Comparison of ENCODE assay signal across 1 cellular context in the genomic region with DNA sequence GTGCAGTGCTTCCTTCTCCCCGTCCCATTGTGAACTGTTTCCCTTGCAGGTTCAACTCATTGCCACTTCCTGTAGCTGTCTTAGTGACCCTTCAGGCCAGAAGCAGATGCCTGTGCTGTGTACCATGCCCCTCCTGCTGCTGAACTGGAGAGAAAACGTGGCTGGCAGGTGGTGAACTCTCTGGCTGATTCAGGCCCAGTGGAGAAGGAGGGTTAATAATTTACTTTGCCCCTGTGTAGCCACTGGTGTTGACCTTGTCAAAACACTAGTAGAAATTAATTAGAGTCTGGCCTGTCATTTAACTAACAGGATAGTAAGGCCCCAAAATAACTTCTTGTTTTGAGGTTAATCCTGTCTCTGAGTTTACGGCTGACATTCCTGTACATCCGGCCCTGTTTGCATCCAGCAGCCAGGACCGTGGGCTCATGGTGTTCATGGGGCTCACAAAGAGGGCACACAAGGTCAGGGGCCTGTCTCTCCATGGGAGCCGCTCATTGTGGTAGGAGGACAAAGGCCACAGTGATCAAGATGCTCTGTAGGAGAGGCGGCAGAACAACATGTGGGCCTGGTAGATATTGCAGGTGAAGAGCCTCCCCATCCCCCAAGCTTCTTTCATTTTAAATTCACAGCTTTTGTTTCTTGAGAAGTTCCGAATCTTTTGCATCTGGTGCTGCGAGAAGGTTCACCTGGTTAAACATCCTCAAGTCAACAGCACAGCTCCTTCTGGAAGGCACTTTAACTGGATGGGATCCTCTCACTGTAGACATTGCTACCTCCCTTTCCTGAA.
A peak's percentile ranks its signal among the peaks of the same experiment; 100 is the strongest.
TF ChIP-seq lines count a peak whose summit lies in the region.

No MANE protein-coding gene starts in this region.

TF ChIP-seq in HepG2, 621 proteins besides CTCF, POLR2A, EP300 and RAD21 (continued from another document and continues in another):
- TF ChIP-seq, protein P1, sequence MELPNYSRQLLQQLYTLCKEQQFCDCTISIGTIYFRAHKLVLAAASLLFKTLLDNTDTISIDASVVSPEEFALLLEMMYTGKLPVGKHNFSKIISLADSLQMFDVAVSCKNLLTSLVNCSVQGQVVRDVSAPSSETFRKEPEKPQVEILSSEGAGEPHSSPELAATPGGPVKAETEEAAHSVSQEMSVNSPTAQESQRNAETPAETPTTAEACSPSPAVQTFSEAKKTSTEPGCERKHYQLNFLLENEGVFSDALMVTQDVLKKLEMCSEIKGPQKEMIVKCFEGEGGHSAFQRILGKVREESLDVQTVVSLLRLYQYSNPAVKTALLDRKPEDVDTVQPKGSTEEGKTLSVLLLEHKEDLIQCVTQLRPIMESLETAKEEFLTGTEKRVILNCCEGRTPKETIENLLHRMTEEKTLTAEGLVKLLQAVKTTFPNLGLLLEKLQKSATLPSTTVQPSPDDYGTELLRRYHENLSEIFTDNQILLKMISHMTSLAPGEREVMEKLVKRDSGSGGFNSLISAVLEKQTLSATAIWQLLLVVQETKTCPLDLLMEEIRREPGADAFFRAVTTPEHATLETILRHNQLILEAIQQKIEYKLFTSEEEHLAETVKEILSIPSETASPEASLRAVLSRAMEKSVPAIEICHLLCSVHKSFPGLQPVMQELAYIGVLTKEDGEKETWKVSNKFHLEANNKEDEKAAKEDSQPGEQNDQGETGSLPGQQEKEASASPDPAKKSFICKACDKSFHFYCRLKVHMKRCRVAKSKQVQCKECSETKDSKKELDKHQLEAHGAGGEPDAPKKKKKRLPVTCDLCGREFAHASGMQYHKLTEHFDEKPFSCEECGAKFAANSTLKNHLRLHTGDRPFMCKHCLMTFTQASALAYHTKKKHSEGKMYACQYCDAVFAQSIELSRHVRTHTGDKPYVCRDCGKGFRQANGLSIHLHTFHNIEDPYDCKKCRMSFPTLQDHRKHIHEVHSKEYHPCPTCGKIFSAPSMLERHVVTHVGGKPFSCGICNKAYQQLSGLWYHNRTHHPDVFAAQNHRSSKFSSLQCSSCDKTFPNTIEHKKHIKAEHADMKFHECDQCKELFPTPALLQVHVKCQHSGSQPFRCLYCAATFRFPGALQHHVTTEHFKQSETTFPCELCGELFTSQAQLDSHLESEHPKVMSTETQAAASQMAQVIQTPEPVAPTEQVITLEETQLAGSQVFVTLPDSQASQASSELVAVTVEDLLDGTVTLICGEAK (IDR thresholded peaks at IDR 0.05) = no peak
- TF ChIP-seq, protein P1 (CRISPR knock-in tag; IDR thresholded peaks at IDR 0.05) = peak; percentile 93
- TF ChIP-seq RCOR2 (CRISPR knock-in tag; IDR thresholded peaks at IDR 0.05) = peak; percentile 63
- TF ChIP-seq E2F5 (CRISPR knock-in tag; conservative IDR thresholded peaks at IDR 0.05) = no peak
- TF ChIP-seq SP140L (CRISPR knock-in tag; IDR thresholded peaks at IDR 0.05; ENCODE audit: borderline replicate concordance) = no peak
- no peak; the same call in 1 of the 2 replicates for TF ChIP-seq ZFP41 (CRISPR knock-in tag; IDR thresholded peaks at IDR 0.05; ENCODE audit: borderline replicate concordance)
- TF ChIP-seq ZNF775 (CRISPR knock-in tag; IDR thresholded peaks at IDR 0.05; ENCODE audit: borderline replicate concordance) = peak; percentile 94
- 0 out of 2 replicates have a peak, but pooled peaks have one; percentile 53 for TF ChIP-seq HOXA7 (CRISPR knock-in tag; IDR thresholded peaks at IDR 0.05)
- TF ChIP-seq, protein P2, sequence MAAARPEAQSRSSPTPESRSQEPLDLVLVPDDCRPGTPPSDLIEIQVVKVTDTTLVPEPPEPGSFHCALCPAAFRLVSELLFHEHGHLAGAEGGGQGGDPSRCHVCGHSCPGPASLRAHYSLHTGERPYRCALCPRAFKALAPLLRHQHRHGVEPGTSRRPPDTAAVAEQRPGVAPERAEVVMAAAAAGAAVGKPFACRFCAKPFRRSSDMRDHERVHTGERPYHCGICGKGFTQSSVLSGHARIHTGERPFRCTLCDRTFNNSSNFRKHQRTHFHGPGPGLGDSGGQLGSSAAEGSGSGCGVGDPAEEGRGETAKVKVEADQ (CRISPR knock-in tag; IDR thresholded peaks at IDR 0.05; ENCODE audit: borderline replicate concordance) = peak; percentile 17; the same call in 1 of the 2 replicates
- TF ChIP-seq STAT5B (CRISPR knock-in tag; IDR thresholded peaks at IDR 0.05) = 0 out of 2 replicates have a peak, but pooled peaks have one; percentile 55
- no peak for TF ChIP-seq TAF15 (IDR thresholded peaks at IDR 0.05; ENCODE audit: low read depth, low read length, poor library complexity, severe bottlenecking)
- no peak for TF ChIP-seq ADNP (CRISPR knock-in tag; IDR thresholded peaks at IDR 0.05)
- TF ChIP-seq, protein P3, sequence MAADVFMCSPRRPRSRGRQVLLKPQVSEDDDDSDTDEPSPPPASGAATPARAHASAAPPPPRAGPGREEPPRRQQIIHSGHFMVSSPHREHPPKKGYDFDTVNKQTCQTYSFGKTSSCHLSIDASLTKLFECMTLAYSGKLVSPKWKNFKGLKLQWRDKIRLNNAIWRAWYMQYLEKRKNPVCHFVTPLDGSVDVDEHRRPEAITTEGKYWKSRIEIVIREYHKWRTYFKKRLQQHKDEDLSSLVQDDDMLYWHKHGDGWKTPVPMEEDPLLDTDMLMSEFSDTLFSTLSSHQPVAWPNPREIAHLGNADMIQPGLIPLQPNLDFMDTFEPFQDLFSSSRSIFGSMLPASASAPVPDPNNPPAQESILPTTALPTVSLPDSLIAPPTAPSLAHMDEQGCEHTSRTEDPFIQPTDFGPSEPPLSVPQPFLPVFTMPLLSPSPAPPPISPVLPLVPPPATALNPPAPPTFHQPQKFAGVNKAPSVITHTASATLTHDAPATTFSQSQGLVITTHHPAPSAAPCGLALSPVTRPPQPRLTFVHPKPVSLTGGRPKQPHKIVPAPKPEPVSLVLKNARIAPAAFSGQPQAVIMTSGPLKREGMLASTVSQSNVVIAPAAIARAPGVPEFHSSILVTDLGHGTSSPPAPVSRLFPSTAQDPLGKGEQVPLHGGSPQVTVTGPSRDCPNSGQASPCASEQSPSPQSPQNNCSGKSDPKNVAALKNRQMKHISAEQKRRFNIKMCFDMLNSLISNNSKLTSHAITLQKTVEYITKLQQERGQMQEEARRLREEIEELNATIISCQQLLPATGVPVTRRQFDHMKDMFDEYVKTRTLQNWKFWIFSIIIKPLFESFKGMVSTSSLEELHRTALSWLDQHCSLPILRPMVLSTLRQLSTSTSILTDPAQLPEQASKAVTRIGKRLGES (CRISPR knock-in tag; IDR thresholded peaks at IDR 0.05; ENCODE audit: borderline replicate concordance) = no peak
- no peak for TF ChIP-seq SETDB1 (CRISPR knock-in tag; IDR thresholded peaks at IDR 0.05; ENCODE audit: borderline replicate concordance)
- TF ChIP-seq, protein P4, sequence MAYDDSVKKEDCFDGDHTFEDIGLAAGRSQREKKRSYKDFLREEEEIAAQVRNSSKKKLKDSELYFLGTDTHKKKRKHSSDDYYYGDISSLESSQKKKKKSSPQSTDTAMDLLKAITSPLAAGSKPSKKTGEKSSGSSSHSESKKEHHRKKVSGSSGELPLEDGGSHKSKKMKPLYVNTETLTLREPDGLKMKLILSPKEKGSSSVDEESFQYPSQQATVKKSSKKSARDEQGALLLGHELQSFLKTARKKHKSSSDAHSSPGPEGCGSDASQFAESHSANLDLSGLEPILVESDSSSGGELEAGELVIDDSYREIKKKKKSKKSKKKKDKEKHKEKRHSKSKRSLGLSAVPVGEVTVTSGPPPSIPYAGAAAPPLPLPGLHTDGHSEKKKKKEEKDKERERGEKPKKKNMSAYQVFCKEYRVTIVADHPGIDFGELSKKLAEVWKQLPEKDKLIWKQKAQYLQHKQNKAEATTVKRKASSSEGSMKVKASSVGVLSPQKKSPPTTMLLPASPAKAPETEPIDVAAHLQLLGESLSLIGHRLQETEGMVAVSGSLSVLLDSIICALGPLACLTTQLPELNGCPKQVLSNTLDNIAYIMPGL (CRISPR knock-in tag; IDR thresholded peaks at IDR 0.05; ENCODE audit: borderline replicate concordance in 1 of 2, low read depth in 1 of 2) = peak in 1 of 2 experiments; percentile 41; a peak in 2 of 4 replicates
- TF ChIP-seq ZNF510 (CRISPR knock-in tag; IDR thresholded peaks at IDR 0.05; ENCODE audit: low read depth) = peak; percentile 93; the same call in 1 of the 2 replicates
- TF ChIP-seq CREM (IDR thresholded peaks at IDR 0.05) = peak; percentile 68
- no peak for TF ChIP-seq CREM (CRISPR knock-in tag; IDR thresholded peaks at IDR 0.05)
- no peak for TF ChIP-seq ZNF615 (CRISPR knock-in tag; IDR thresholded peaks at IDR 0.05; ENCODE audit: borderline replicate concordance)
- TF ChIP-seq ZNF619 (CRISPR knock-in tag; IDR thresholded peaks at IDR 0.05) = no peak
- TF ChIP-seq CERS6 (CRISPR knock-in tag; IDR thresholded peaks at IDR 0.05) = no peak
- peak; percentile 71; the same call in 1 of the 2 replicates for TF ChIP-seq FOSL2 (CRISPR knock-in tag; IDR thresholded peaks at IDR 0.05)
- no peak for TF ChIP-seq CHCHD3 (CRISPR knock-in tag; IDR thresholded peaks at IDR 0.05)
- peak; percentile 85 for TF ChIP-seq ELF4 (CRISPR knock-in tag; IDR thresholded peaks at IDR 0.05; ENCODE audit: borderline replicate concordance)
- peak; percentile 65; the same call in 1 of the 2 replicates for TF ChIP-seq ZNF317 (CRISPR knock-in tag; IDR thresholded peaks at IDR 0.05)
- TF ChIP-seq ZNF614 (CRISPR knock-in tag; IDR thresholded peaks at IDR 0.05; ENCODE audit: borderline replicate concordance) = peak; percentile 93
- TF ChIP-seq, protein P5, sequence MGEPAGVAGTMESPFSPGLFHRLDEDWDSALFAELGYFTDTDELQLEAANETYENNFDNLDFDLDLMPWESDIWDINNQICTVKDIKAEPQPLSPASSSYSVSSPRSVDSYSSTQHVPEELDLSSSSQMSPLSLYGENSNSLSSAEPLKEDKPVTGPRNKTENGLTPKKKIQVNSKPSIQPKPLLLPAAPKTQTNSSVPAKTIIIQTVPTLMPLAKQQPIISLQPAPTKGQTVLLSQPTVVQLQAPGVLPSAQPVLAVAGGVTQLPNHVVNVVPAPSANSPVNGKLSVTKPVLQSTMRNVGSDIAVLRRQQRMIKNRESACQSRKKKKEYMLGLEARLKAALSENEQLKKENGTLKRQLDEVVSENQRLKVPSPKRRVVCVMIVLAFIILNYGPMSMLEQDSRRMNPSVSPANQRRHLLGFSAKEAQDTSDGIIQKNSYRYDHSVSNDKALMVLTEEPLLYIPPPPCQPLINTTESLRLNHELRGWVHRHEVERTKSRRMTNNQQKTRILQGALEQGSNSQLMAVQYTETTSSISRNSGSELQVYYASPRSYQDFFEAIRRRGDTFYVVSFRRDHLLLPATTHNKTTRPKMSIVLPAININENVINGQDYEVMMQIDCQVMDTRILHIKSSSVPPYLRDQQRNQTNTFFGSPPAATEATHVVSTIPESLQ (CRISPR knock-in tag; conservative IDR thresholded peaks at IDR 0.05) = no peak
- TF ChIP-seq FOXO4 (CRISPR knock-in tag; conservative IDR thresholded peaks at IDR 0.05) = 0 out of 2 replicates have a peak, but pooled peaks have one; percentile 73
- TF ChIP-seq ZNF232 (CRISPR knock-in tag; IDR thresholded peaks at IDR 0.05; ENCODE audit: borderline replicate concordance) = peak; percentile 97
- TF ChIP-seq, protein P6, sequence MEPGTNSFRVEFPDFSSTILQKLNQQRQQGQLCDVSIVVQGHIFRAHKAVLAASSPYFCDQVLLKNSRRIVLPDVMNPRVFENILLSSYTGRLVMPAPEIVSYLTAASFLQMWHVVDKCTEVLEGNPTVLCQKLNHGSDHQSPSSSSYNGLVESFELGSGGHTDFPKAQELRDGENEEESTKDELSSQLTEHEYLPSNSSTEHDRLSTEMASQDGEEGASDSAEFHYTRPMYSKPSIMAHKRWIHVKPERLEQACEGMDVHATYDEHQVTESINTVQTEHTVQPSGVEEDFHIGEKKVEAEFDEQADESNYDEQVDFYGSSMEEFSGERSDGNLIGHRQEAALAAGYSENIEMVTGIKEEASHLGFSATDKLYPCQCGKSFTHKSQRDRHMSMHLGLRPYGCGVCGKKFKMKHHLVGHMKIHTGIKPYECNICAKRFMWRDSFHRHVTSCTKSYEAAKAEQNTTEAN (CRISPR knock-in tag; conservative IDR thresholded peaks at IDR 0.05) = peak; percentile 93
